Comparison of ENCODE assay signal across 3 cellular contexts in genomic region chr15:70309716-70310115, GRCh38.
TF ChIP-seq lines count a peak whose summit lies in the region.

No MANE protein-coding gene starts in this region.

TF ChIP-seq in GM23338, 12 proteins besides CTCF, POLR2A, EP300 and RAD21 (continues in another document):
- TF ChIP-seq ZNF462 (CRISPR knock-in tag; IDR thresholded peaks at IDR 0.05) (no peak), JUNB (IDR thresholded peaks at IDR 0.05; ENCODE audit: unreplicated experiment) (no peak), CREB1 (CRISPR knock-in tag; IDR thresholded peaks at IDR 0.05; ENCODE audit: low read depth) (no peak), POLR2AphosphoS5 (IDR thresholded peaks at IDR 0.05; ENCODE audit: low read depth) (no peak), EZH2phosphoT487 (IDR thresholded peaks at IDR 0.05; ENCODE audit: unreplicated experiment) (no peak)

TF ChIP-seq in HEK293, 187 proteins besides CTCF, POLR2A, EP300 and RAD21:
- TF ChIP-seq PRDM1 (tag by site-specific recombination; IDR thresholded peaks at IDR 0.05) (peak; percentile 60; the same call in 1 of the 2 replicates), GLIS2 (tag by site-specific recombination; IDR thresholded peaks at IDR 0.05) (no peak)

TF ChIP-seq in H1, 55 proteins besides CTCF, POLR2A, EP300 and RAD21:
- TF ChIP-seq MAX (IDR thresholded peaks at IDR 0.05) (no peak), E2F6 (IDR thresholded peaks at IDR 0.05) (no peak), HDAC6 (IDR thresholded peaks at IDR 0.05; ENCODE audit: low read depth, low read length) (no peak), TCF12 (IDR thresholded peaks at IDR 0.05; ENCODE audit: low read depth, low read length) (no peak), TAF7 (optimal IDR thresholded peaks at IDR 0.05; ENCODE audit: borderline replicate concordance, low read depth, low read length) (no peak), SIRT6 (IDR thresholded peaks at IDR 0.05; ENCODE audit: low read length) (no peak), EZH2 (IDR thresholded peaks at IDR 0.05; ENCODE audit: low read depth, low read length, severe bottlenecking) (no peak), RXRA (IDR thresholded peaks at IDR 0.05; ENCODE audit: insufficient read depth, low read depth, low read length) (no peak), RFX5 (IDR thresholded peaks at IDR 0.05; ENCODE audit: borderline replicate concordance, low read depth, low read length) (no peak), ATF2 (IDR thresholded peaks at IDR 0.05; ENCODE audit: low read length) (no peak), JUND (IDR thresholded peaks at IDR 0.05; ENCODE audit: low read length) (no peak), BACH1 (IDR thresholded peaks at IDR 0.05; ENCODE audit: low read length) (no peak), KDM4A (IDR thresholded peaks at IDR 0.05; ENCODE audit: low read depth, low read length, severe bottlenecking) (no peak), GABPA (IDR thresholded peaks at IDR 0.05; ENCODE audit: borderline replicate concordance, insufficient read depth, low read length) (no peak), TAF1 (IDR thresholded peaks at IDR 0.05; ENCODE audit: low read depth, low read length) (no peak), NRF1 (IDR thresholded peaks at IDR 0.05; ENCODE audit: low read depth, low read length) (no peak)
